Comparison of ENCODE assay signal across 8 cellular contexts in the genomic region with DNA sequence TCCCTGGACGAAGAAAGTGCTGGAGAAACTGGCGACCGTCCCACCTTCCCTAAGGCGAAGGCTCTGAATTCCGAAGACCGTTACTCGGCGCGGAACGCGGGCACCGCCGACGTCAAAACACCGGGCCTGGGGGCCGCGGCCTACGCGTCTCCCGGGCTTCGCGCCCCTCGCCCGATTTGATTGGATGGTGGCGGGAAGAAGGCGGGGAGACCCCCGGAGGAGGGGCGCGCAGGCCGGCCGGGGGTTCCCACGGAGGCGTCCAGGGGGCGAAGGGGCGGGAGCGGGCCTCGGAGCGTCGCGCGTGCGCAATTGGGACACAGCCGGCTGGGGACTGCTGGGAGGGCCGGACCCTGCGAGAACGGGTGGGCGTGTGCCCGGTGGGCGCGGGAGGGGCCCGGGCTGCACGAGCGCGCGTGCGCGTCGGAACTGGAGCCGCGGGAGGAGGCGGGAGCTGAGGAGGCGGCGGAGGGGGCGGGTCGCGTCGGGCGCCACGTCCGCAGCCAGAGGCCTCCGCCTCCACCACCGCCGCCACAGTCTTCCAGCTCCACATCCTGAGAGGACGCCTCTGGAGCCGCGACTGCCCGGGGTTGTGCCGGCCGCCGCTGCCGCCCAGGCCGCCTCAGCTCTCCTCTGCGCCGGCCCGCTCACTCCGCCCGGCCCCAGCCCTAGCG. TPM values are rescaled to one million over a fixed set of nuclear protein-coding genes. Genes with fewer than 3 reads are reported as not detected.
DNase-seq lines count a peak whose midpoint lies in the region; ATAC-seq, FAIRE-seq and TF ChIP-seq lines count a peak whose summit lies in the region.

TMEM263 (plus strand) TSS at position 531 of the 671 bp plus-strand sequence. CDS start 11,210 bp downstream, outside the sequence.

- H3K36me3 Mint-ChIP-seq in activated T-helper 17 cell treated with anti-CD3 and anti-CD28 coated beads, Interleukin-2, amount 50 U/mL, for 72 hours (ENCODE audit: low read depth), result peaks cover 40% of the 10 kb centered on the region
- H3K36me3 Mint-ChIP-seq in naive thymus-derived CD8-positive, alpha-beta T cell, result peaks cover 0 to 2% (median 0%) of the 10 kb centered on the region in 3 donors
- peaks cover 0 to 2% of the 10 kb centered on the region in 2 donors for H3K36me3 Mint-ChIP-seq in stimulated activated naive B cell treated with anti-CD40 and anti-IgM and Interleukin-4, amounts not matched to agents 10 μg/mL and 1 μg/mL and 100 μg/mL, for 72 hours

- POLR2A ChIA-PET in naive thymus-derived CD8-positive, alpha-beta T cell (lab: Charles Lee), result interaction anchor here (0.5 to 2.8 kb wide), 12 partner anchors 9 to 1605 kb away, joined by 3 to 26 read pairs (median 6); partner anchors contain the start of genes CRY1, MTERF2, POLR3B and SART3

- peak within 1 kb of the TSS; percentile 87 for H3K4me3 ChIP-seq in fibroblast of mammary gland (ENCODE audit: control insufficient read depth, low read depth, low read length)

- no peak for FAIRE-seq in RCC 7860 (lab: Jason Lieb, UNC)

- peak within 1 kb of the TSS; percentile 95 for H3K4me3 Mint-ChIP-seq in activated T-helper 17 cell treated with anti-CD3 and anti-CD28 coated beads, Interleukin-2, amount 50 U/mL, for 72 hours
- H3K4me3 Mint-ChIP-seq in naive thymus-derived CD8-positive, alpha-beta T cell, result peak within 1 kb of the TSS; percentile 94 to 100 (median 98)
- peak within 1 kb of the TSS; percentile 96 to 99 for H3K4me3 Mint-ChIP-seq in stimulated activated naive B cell treated with anti-CD40 and anti-IgM and Interleukin-4, amounts not matched to agents 10 μg/mL and 1 μg/mL and 100 μg/mL, for 72 hours

- TF ChIP-seq CTCF in fibroblast of mammary gland (conservative IDR thresholded peaks at IDR 0.05; ENCODE audit: control insufficient read depth, insufficient read depth, low read depth, low read length), result no peak

- no peaks in the 10 kb centered on the region for H3K9me3 Mint-ChIP-seq in activated T-helper 17 cell treated with anti-CD3 and anti-CD28 coated beads, Interleukin-2, amount 50 U/mL, for 72 hours
- peaks cover 0 to 2% (median 0%) of the 10 kb centered on the region in 9 donors for H3K9me3 Mint-ChIP-seq in naive thymus-derived CD8-positive, alpha-beta T cell
- no peaks in the 10 kb centered on the region for H3K9me3 Mint-ChIP-seq in stimulated activated naive B cell treated with anti-CD40 and anti-IgM and Interleukin-4, amounts not matched to agents 10 μg/mL and 1 μg/mL and 100 μg/mL, for 72 hours

- peak within 1 kb of the TSS; percentile 98 for H3K27ac Mint-ChIP-seq in activated T-helper 17 cell treated with anti-CD3 and anti-CD28 coated beads, Interleukin-2, amount 50 U/mL, for 72 hours
- peak within 1 kb of the TSS; percentile 93 to 98 (median 97) for H3K27ac Mint-ChIP-seq in naive thymus-derived CD8-positive, alpha-beta T cell
- H3K27ac Mint-ChIP-seq in stimulated activated naive B cell treated with anti-CD40 and anti-IgM and Interleukin-4, amounts not matched to agents 10 μg/mL and 1 μg/mL and 100 μg/mL, for 72 hours, result peak within 1 kb of the TSS; percentile 94

- ATAC-seq in GM21723 (IDR thresholded peaks at IDR 0.05; ENCODE audit: unreplicated experiment), result peak; percentile 80
- ATAC-seq in activated T-helper 17 cell treated with anti-CD3 and anti-CD28 coated beads, Interleukin-2, amount 50 U/mL, for 72 hours (replicated peaks), result peak; percentile 75
- ATAC-seq in naive thymus-derived CD8-positive, alpha-beta T cell, result peak; percentile 76 to 79
- peak; percentile 82 to 86 for ATAC-seq in stimulated activated naive B cell treated with anti-CD40 and anti-IgM and Interleukin-4, amounts not matched to agents 10 μg/mL and 1 μg/mL and 100 μg/mL, for 72 hours (replicated peaks)

- H3K4me1 Mint-ChIP-seq in activated T-helper 17 cell treated with anti-CD3 and anti-CD28 coated beads, Interleukin-2, amount 50 U/mL, for 72 hours, result peaks cover 13% of the 10 kb centered on the region
- peaks cover 19 to 38% (median 30%) of the 10 kb centered on the region in 4 donors for H3K4me1 Mint-ChIP-seq in naive thymus-derived CD8-positive, alpha-beta T cell
- peaks cover 7 to 22% of the 10 kb centered on the region in 2 donors for H3K4me1 Mint-ChIP-seq in stimulated activated naive B cell treated with anti-CD40 and anti-IgM and Interleukin-4, amounts not matched to agents 10 μg/mL and 1 μg/mL and 100 μg/mL, for 72 hours

- DNase-seq in DMS79 treated with DMSO at 0.1 percent for 48 hours (lab: John Stamatoyannopoulos, UW) (peak; percentile 96), KG1 (lab: John Stamatoyannopoulos, UW) (peak; percentile 76), RCC 7860 (ENCODE audit: low spot score) (peak; percentile 85), fibroblast of mammary gland (ENCODE audit: low read depth) (peak; percentile 92)
- DNase-seq in naive thymus-derived CD8-positive, alpha-beta T cell, result peak; percentile 90 to 96 (median 93)
- peak; percentile 94 for DNase-seq in stimulated activated naive B cell treated with anti-CD40 and anti-IgM and Interleukin-4, amounts not matched to agents 10 μg/mL and 1 μg/mL and 100 μg/mL, for 72 hours

- H3K27me3 Mint-ChIP-seq in activated T-helper 17 cell treated with anti-CD3 and anti-CD28 coated beads, Interleukin-2, amount 50 U/mL, for 72 hours, result no peaks in the 10 kb centered on the region
- no peaks in the 10 kb centered on the region for H3K27me3 Mint-ChIP-seq in naive thymus-derived CD8-positive, alpha-beta T cell
- no peaks in the 10 kb centered on the region for H3K27me3 Mint-ChIP-seq in stimulated activated naive B cell treated with anti-CD40 and anti-IgM and Interleukin-4, amounts not matched to agents 10 μg/mL and 1 μg/mL and 100 μg/mL, for 72 hours

RNA-seq across cellular contexts. Expression of gene TMEM263, which starts in this region (rescaled TPM):
- total RNA-seq in activated T-helper 17 cell treated with anti-CD3 and anti-CD28 coated beads, Interleukin-2, amount 50 U/mL, for 72 hours, result 10 to 100 TPM; 40.9 to 62.3 TPM
- total RNA-seq in naive thymus-derived CD8-positive, alpha-beta T cell, result 10 to 100 TPM; 47.2 to 53.1 TPM
- 10 to 100 TPM; 38.7 to 54.7 (median 38.9) TPM for polyA plus RNA-seq in naive thymus-derived CD8-positive, alpha-beta T cell

Comparison
In these comparisons a context has a peak if more than half of its experiments do, and no peak if none do; other contexts are left out.
1. Peak in every context shown above with its lines: DNase-seq, ATAC-seq and H3K4me3 ChIP-seq.